In the genomic region with DNA sequence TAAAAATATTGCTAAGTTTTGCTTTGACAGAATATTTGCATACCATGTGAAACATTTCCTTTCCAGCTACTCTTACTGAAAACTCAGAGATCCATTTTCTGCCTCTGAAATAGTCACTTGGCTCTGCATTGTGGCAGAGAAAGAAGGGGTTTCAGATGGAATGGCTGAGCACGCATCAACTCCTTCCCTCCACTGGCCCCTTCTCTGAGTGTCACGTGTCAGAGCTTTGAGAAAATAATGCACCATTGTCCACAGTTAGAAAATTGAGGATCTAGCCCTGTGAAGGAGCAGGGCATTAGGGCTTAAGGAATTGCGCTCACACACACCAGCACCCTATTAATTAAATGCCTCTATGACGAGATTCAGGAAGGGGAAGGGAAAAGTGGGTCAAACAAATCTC, we compare ENCODE assay signal across 24 cellular contexts.
"Had no signal": no experiment of that assay in that cellular context is flagged by ENCODE, and none has a peak within 500 bp of the region (broad histone marks: within the 10 kb centered on the region; RNA-seq: fewer than 3 reads in every experiment).

No MANE protein-coding gene starts in this region.

- H3K4me1 Mint-ChIP-seq: activated CD4-positive, alpha-beta T cell treated with anti-CD3 and anti-CD28 coated beads, Interleukin-2, amount 10 ng/mL, durations not matched to agents 24 days and 14 days; activated naive CD4-positive, alpha-beta T cell treated with anti-CD3 and anti-CD28 coated beads, Interleukin-2, amount 10 ng/mL, durations not matched to agents 7 days and 5 days; activated naive CD8-positive, alpha-beta T cell treated with anti-CD3 and anti-CD28 coated beads, Interleukin-2, amount 10 ng/mL, durations not matched to agents 7 days and 5 days had no signal

- DNase-seq: activated CD4-positive, alpha-beta memory T cell treated with anti-CD3 and anti-CD28 coated beads for 36 hours; activated CD4-positive, alpha-beta T cell treated with anti-CD3 and anti-CD28 coated beads, Interleukin-2, amount 10 ng/mL, durations not matched to agents 24 days and 14 days; activated CD4-positive, CD25-positive, alpha-beta regulatory T cell treated with anti-CD3 and anti-CD28 coated beads, Interleukin-2, amount 50 U/mL, for 72 hours; activated CD8-positive, alpha-beta memory T cell treated with anti-CD3 and anti-CD28 coated beads, Interleukin-2, amount 50 U/mL, for 4 hours; activated gamma-delta T cell; activated naive CD4-positive, alpha-beta T cell treated with anti-CD3 and anti-CD28 coated beads, Interleukin-2, amount 10 ng/mL, durations not matched to agents 7 days and 5 days; activated naive CD8-positive, alpha-beta T cell treated with anti-CD3 and anti-CD28 coated beads, Interleukin-2, amount 10 ng/mL, durations not matched to agents 7 days and 5 days; activated T-cell treated with anti-CD3 and anti-CD28 coated beads, Interleukin-2, amount 50 U/mL, for 1 hour; effector memory CD4-positive, alpha-beta T cell; left cardiac atrium; pancreas; psoas muscle; right lobe of liver; stimulated activated CD4-positive, alpha-beta T cell treated with anti-CD3 and anti-CD28 coated beads, Interleukin-2, amount 100 ng/mL, for 48 hours; stimulated activated naive CD4-positive, alpha-beta T cell treated with Interleukin-2 at 50 U/mL for 16 hours; T-helper 2 cell; testis; transverse colon had no signal

- H3K27me3 ChIP-seq: ascending aorta, dorsolateral prefrontal cortex, hepatocyte, pancreas, right lobe of liver, testis, transverse colon had no signal

- H3K79me2 ChIP-seq: hepatocyte had no signal

- H3K4me2 ChIP-seq: hepatocyte had no signal

- H3K9me3 Mint-ChIP-seq: activated CD4-positive, alpha-beta memory T cell treated with anti-CD3 and anti-CD28 coated beads for 36 hours; activated CD4-positive, alpha-beta T cell treated with anti-CD3 and anti-CD28 coated beads, Interleukin-2, amount 10 ng/mL, durations not matched to agents 24 days and 14 days; activated naive CD4-positive, alpha-beta T cell treated with anti-CD3 and anti-CD28 coated beads, Interleukin-2, amount 10 ng/mL, durations not matched to agents 7 days and 5 days; activated naive CD8-positive, alpha-beta T cell treated with anti-CD3 and anti-CD28 coated beads, Interleukin-2, amount 10 ng/mL, durations not matched to agents 7 days and 5 days; brain; nephron had no signal

- H3K4me1 ChIP-seq: ascending aorta, pancreas, psoas muscle, right lobe of liver, testis, transverse colon had no signal

- H3K27ac Mint-ChIP-seq: activated CD4-positive, alpha-beta memory T cell treated with anti-CD3 and anti-CD28 coated beads for 36 hours; activated CD4-positive, alpha-beta T cell treated with anti-CD3 and anti-CD28 coated beads, Interleukin-2, amount 10 ng/mL, durations not matched to agents 24 days and 14 days; activated naive CD4-positive, alpha-beta T cell treated with anti-CD3 and anti-CD28 coated beads, Interleukin-2, amount 10 ng/mL, durations not matched to agents 7 days and 5 days; activated naive CD8-positive, alpha-beta T cell treated with anti-CD3 and anti-CD28 coated beads, Interleukin-2, amount 10 ng/mL, durations not matched to agents 7 days and 5 days; nephron had no signal

- H3K36me3 Mint-ChIP-seq: activated CD4-positive, alpha-beta memory T cell treated with anti-CD3 and anti-CD28 coated beads for 36 hours; activated naive CD4-positive, alpha-beta T cell treated with anti-CD3 and anti-CD28 coated beads, Interleukin-2, amount 10 ng/mL, durations not matched to agents 7 days and 5 days; activated naive CD8-positive, alpha-beta T cell treated with anti-CD3 and anti-CD28 coated beads, Interleukin-2, amount 10 ng/mL, durations not matched to agents 7 days and 5 days; brain had no signal

- H3K27ac ChIP-seq: ascending aorta, coronary artery, hepatocyte, pancreas, psoas muscle, right lobe of liver, testis, transverse colon had no signal

- H3K9me3 ChIP-seq: ascending aorta, pancreas, psoas muscle, right lobe of liver, testis, transverse colon had no signal

- H3K4me3 ChIP-seq: ascending aorta, coronary artery, hepatocyte, pancreas, psoas muscle, right lobe of liver, testis, transverse colon had no signal

- H3K4me3 Mint-ChIP-seq: activated CD4-positive, alpha-beta memory T cell treated with anti-CD3 and anti-CD28 coated beads for 36 hours; activated CD4-positive, alpha-beta T cell treated with anti-CD3 and anti-CD28 coated beads, Interleukin-2, amount 10 ng/mL, durations not matched to agents 24 days and 14 days; activated naive CD4-positive, alpha-beta T cell treated with anti-CD3 and anti-CD28 coated beads, Interleukin-2, amount 10 ng/mL, durations not matched to agents 7 days and 5 days; activated naive CD8-positive, alpha-beta T cell treated with anti-CD3 and anti-CD28 coated beads, Interleukin-2, amount 10 ng/mL, durations not matched to agents 7 days and 5 days; brain; nephron had no signal

- H3K27me3 Mint-ChIP-seq: activated CD4-positive, alpha-beta memory T cell treated with anti-CD3 and anti-CD28 coated beads for 36 hours; activated CD4-positive, alpha-beta T cell treated with anti-CD3 and anti-CD28 coated beads, Interleukin-2, amount 10 ng/mL, durations not matched to agents 24 days and 14 days; activated naive CD4-positive, alpha-beta T cell treated with anti-CD3 and anti-CD28 coated beads, Interleukin-2, amount 10 ng/mL, durations not matched to agents 7 days and 5 days; brain had no signal

- H3K36me3 ChIP-seq: ascending aorta, pancreas, right lobe of liver, transverse colon had no signal

- H2AFZ ChIP-seq: hepatocyte had no signal
